8 cellular contexts compared by ENCODE assay signal in the genomic region with DNA sequence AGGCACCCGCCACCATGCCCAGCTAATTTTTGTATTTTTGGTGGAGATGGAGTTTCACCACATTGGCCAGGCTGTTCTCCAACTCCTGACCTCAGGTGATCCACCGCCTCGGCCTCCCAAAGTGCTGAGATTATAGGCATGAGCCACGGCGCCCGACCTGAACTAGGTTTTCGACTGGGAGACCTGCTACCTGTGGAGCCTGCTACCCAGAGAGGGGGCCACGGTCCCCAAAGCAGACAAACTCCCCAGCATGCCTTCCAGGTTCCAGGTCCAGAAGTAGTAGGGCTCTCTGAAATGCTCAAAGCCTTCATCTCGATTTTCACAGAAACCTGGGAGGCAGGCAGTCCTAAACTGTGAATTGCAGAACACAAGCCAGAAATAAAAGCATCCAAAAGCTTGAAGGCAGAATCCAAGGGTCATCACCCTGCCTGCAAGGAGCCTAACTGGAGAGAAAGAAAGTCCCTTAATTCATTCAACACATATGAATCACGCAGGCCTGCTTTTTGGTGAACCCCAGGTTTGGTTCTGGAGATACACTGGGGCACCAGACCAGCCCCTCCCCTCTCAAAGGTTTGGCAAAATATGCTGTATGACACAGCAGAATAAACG. TPM values are rescaled to one million over a fixed set of nuclear protein-coding genes. Genes with fewer than 3 reads are reported as not detected.
DNase-seq lines count a peak whose midpoint lies in the region; ATAC-seq and TF ChIP-seq lines count a peak whose summit lies in the region.

No MANE protein-coding gene starts in this region.

- H3K4me3 ChIP-seq in mesodermal cell (ENCODE audit: extremely low read depth, insufficient read depth, low read length, poor library complexity, severe bottlenecking), result peak overlapping the region; percentile 49

- H3K4me1 ChIP-seq in mesodermal cell (ENCODE audit: control insufficient read depth, insufficient read depth, low read length, poor library complexity, severe bottlenecking), result peaks cover 31% of the 10 kb centered on the region

- H3K27ac ChIP-seq in mesodermal cell (ENCODE audit: low read depth, low read length, severe bottlenecking), result peak overlapping the region; percentile 70

- TF ChIP-seq CTCF in brain (conservative IDR thresholded peaks at IDR 0.05), result no peak
- TF ChIP-seq CTCF in type B pancreatic cell (conservative IDR thresholded peaks at IDR 0.05), result no peak

- H3K4me3 Mint-ChIP-seq in brain (peak overlapping the region; percentile 74 to 86 (median 84)), type B pancreatic cell (peak overlapping the region; percentile 86)

- peak; percentile 2 for DNase-seq in activated naive CD4-positive, alpha-beta T cell treated with Interleukin-2 at 50 U/mL for 16 hours
- no peak for DNase-seq in activated naive CD4-positive, alpha-beta T cell (lab: John Stamatoyannopoulos, UW)
- DNase-seq in type B pancreatic cell (ENCODE audit: extremely low spot score, unreplicated experiment), result peak; percentile 40

- H3K36me3 ChIP-seq in mesodermal cell (ENCODE audit: control insufficient read depth, insufficient read depth, low read length), result no peaks in the 10 kb centered on the region

- 78 to 84% methylated on average over 8 to 9 of the region's 11 CpGs for WGBS in mesodermal cell (ENCODE audit: insufficient coverage in 2 of 2), 2 experiments

- H3K9me3 Mint-ChIP-seq in brain (peaks cover 0 to 2% (median 0%) of the 10 kb centered on the region in 5 experiments), type B pancreatic cell (no peaks in the 10 kb centered on the region)

- no peaks in the 10 kb centered on the region for H3K9me3 ChIP-seq in mesodermal cell (ENCODE audit: control insufficient read depth, low read length)

- H3K36me3 Mint-ChIP-seq in brain (no peaks in the 10 kb centered on the region), type B pancreatic cell (no peaks in the 10 kb centered on the region)

- H3K4me1 Mint-ChIP-seq in brain, result peaks cover 25% of the 10 kb centered on the region
- H3K4me1 Mint-ChIP-seq in type B pancreatic cell (ENCODE audit: unreplicated experiment), result peaks cover 5% of the 10 kb centered on the region

- H3K27ac Mint-ChIP-seq in brain (peak overlapping the region; percentile 46 to 96 (median 76)), type B pancreatic cell (peak overlapping the region; percentile 92)

- no peak for ATAC-seq in HG03039 (IDR thresholded peaks at IDR 0.05; ENCODE audit: unreplicated experiment)
- ATAC-seq in HG03280 (IDR thresholded peaks at IDR 0.05; ENCODE audit: unreplicated experiment), result no peak
- ATAC-seq in HG03175 (IDR thresholded peaks at IDR 0.05; ENCODE audit: unreplicated experiment), result no peak

- H3K27me3 Mint-ChIP-seq in brain, result peaks cover 54% of the 10 kb centered on the region
- peaks cover 15% of the 10 kb centered on the region for H3K27me3 Mint-ChIP-seq in type B pancreatic cell

RNA-seq across cellular contexts. Expression of gene IRF1, which starts 4.6 kb away (rescaled TPM):
- polyA plus RNA-seq in brain (ENCODE audit: insufficient read depth, low read depth, low replicate concordance), result 11.5 TPM
- 11.4 TPM for polyA plus RNA-seq in mesodermal cell (2013, experiment 1 of 2)
- polyA plus RNA-seq in mesodermal cell (2013, experiment 2 of 2), result 10.0 TPM
- 50.1 and 77.4 TPM in 2 replicates for total RNA-seq in type B pancreatic cell (ENCODE audit: low replicate concordance)

RNA-seq across cellular contexts. Expression of gene IL5, which starts 48.2 kb away (rescaled TPM):
- polyA plus RNA-seq in brain (ENCODE audit: insufficient read depth, low read depth, low replicate concordance), result not detected
- not detected for polyA plus RNA-seq in mesodermal cell (2013, experiment 1 of 2)
- not detected for polyA plus RNA-seq in mesodermal cell (2013, experiment 2 of 2)
- not detected in 2 replicates for total RNA-seq in type B pancreatic cell (ENCODE audit: low replicate concordance)

Comparison
In these comparisons a context has a peak if more than half of its experiments do, and no peak if none do; other contexts are left out.
1. DNase-seq: peak in activated naive CD4-positive, alpha-beta T cell treated with Interleukin-2 at 50 U/mL for 16 hours (single experiment) and type B pancreatic cell (single experiment); none in activated naive CD4-positive, alpha-beta T cell (0 of 4).